Comparison of ENCODE assay signal across 34 cellular contexts in genomic region chr7:49974035-49974434, GRCh38.
"Had no signal": no experiment of that assay in that cellular context is flagged by ENCODE, and none has a peak within 500 bp of the region (broad histone marks: within the 10 kb centered on the region; RNA-seq: fewer than 3 reads in every experiment).

No MANE protein-coding gene starts in this region.

- H3K4me3 ChIP-seq: adrenal gland, ascending aorta, body of pancreas, breast epithelium, cardiac muscle cell had no signal

- DNase-seq: activated effector memory CD4-positive, alpha-beta T cell treated with anti-CD3 and anti-CD28 coated beads, Interleukin-2, amount 50 U/mL, for 16 hours; activated effector memory CD4-positive, alpha-beta T cell treated with Interleukin-2 at 50 U/mL for 16 hours; activated gamma-delta T cell; activated gamma-delta T cell treated with Interleukin-2 at 50 U/mL for 16 hours; activated naive CD4-positive, alpha-beta T cell; activated naive CD4-positive, alpha-beta T cell treated with anti-CD3 and anti-CD28 coated beads for 36 hours; activated naive CD4-positive, alpha-beta T cell treated with anti-CD3 and anti-CD28 coated beads, Interleukin-2, amount 10 ng/mL, durations not matched to agents 7 days and 5 days; activated naive CD4-positive, alpha-beta T cell treated with anti-CD3 and anti-CD28 coated beads, Interleukin-2, amount 50 U/mL, for 16 hours; activated naive CD4-positive, alpha-beta T cell treated with Interleukin-2 at 50 U/mL for 16 hours; activated naive CD8-positive, alpha-beta T cell treated with anti-CD3 and anti-CD28 coated beads for 36 hours; activated naive CD8-positive, alpha-beta T cell treated with anti-CD3 and anti-CD28 coated beads, Interleukin-2, amount 10 ng/mL, durations not matched to agents 7 days and 5 days; activated naive CD8-positive, alpha-beta T cell treated with anti-CD3 and anti-CD28 coated beads, Interleukin-2, amount 50 U/mL, for 24 hours; activated T-cell treated with anti-CD3 and anti-CD28 coated beads, Interleukin-2, amount 50 U/mL, for 1 hour; activated T-cell treated with anti-CD3 and anti-CD28 coated beads, Interleukin-2, amount 50 U/mL, for 24 hours; activated T-cell treated with anti-CD3 and anti-CD28 coated beads, Interleukin-2, amount 50 U/mL, for 4 hours; activated T-cell treated with anti-CD3 and anti-CD28 coated beads, Interleukin-2, amount 50 U/mL, for 48 hours; activated T-cell treated with anti-CD3 and anti-CD28 coated beads, Interleukin-2, amount 50 U/mL, for 72 hours; adrenal gland; amniotic stem cell; amygdala; anterior cingulate cortex; aorta; body of pancreas; brain microvascular endothelial cell; caudate nucleus; central memory CD4-positive, alpha-beta T cell; cerebellar nuclear complex had no signal

- H3K36me3 ChIP-seq: adrenal gland, ascending aorta, brain microvascular endothelial cell, breast epithelium, cardiac muscle cell had no signal

- H3K27me3 ChIP-seq: adrenal gland, ascending aorta, body of pancreas, brain microvascular endothelial cell, breast epithelium, cardiac muscle cell had no signal

- H3K27ac ChIP-seq: adrenal gland, ascending aorta, body of pancreas, brain microvascular endothelial cell, breast epithelium, cardiac muscle cell had no signal

- FAIRE-seq: astrocyte, bronchial epithelial cell had no signal

- H3K4me1 ChIP-seq: adrenal gland, ascending aorta, body of pancreas, breast epithelium had no signal

- H3K9me3 ChIP-seq: adrenal gland, ascending aorta, body of pancreas, breast epithelium had no signal

- ATAC-seq: activated naive CD4-positive, alpha-beta T cell treated with anti-CD3 and anti-CD28 coated beads, Interleukin-2, amount 50 U/mL, for 72 hours; activated naive CD8-positive, alpha-beta T cell treated with anti-CD3 and anti-CD28 coated beads, Interleukin-2, amount 50 U/mL, for 24 hours; activated T-cell treated with anti-CD3 and anti-CD28 coated beads, Interleukin-2, amount 50 U/mL, for 4 hours; activated T-cell treated with anti-CD3 and anti-CD28 coated beads, Interleukin-2, amount 50 U/mL, for 72 hours; activated T-helper 17 cell treated with anti-CD3 and anti-CD28 coated beads, Interleukin-2, amount 50 U/mL, for 72 hours; body of pancreas had no signal
